In the genomic region with DNA sequence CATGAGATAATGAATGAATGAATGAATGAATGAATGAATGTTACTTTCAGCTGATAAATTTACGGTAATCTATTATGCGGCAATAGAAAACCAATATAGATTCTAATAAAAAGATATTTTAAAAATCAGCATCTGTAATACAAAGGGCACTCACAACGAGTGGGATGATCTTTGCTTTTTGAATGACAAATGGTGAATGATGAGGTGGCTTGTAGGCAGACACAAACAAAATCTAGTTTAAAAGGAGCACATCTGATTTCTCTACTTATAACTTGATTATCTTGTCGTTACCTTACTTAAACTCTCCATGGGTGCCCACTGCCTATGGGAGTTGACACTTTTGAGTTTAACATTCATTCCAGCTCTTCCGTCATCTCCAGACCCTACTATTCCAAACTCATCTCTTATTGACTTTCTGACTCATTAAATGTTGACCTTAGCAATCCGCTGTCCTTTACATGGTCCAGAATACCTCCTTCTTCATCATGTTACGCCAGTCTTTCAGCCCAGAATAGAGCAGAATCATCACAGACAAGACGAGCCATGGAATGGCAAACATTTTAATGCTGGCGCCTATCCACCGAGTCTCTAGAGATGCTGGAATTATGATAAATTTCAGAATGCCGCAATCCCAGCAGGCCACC, we compare ENCODE assay signal across 23 cellular contexts. TPM values are rescaled to one million over a fixed set of nuclear protein-coding genes. Genes with fewer than 3 reads are reported as not detected.
DNase-seq lines count a peak whose midpoint lies in the region; ATAC-seq and TF ChIP-seq lines count a peak whose summit lies in the region.
"Had no signal": no experiment of that assay in that cellular context is flagged by ENCODE, and none has a peak within 500 bp of the region (broad histone marks: within the 10 kb centered on the region; RNA-seq: fewer than 3 reads in every experiment).

No MANE protein-coding gene starts in this region.

- H3K9me2 ChIP-seq in SK-N-SH = no peaks in the 10 kb centered on the region

- no peaks in the 10 kb centered on the region for H3K36me3 ChIP-seq in SK-N-SH (replicated peaks in 1 of 2; ENCODE audit: control insufficient read depth in 1 of 2, insufficient read depth in 2 of 2, low read length in 1 of 2)
- no peaks in the 10 kb centered on the region for H3K36me3 ChIP-seq in brain microvascular endothelial cell (replicated peaks)
- H3K36me3 ChIP-seq: HAP-1, SJSA1 had no signal

- no peak for TF ChIP-seq CTCF in SK-N-SH (IDR thresholded peaks at IDR 0.05)
- TF ChIP-seq CTCF in brain microvascular endothelial cell (IDR thresholded peaks at IDR 0.05; ENCODE audit: low read depth, low read length, missing control alignments) = no peak

- H4K20me1 ChIP-seq in SK-N-SH (ENCODE audit: insufficient read depth) = no peaks in the 10 kb centered on the region

- H3K4me3 ChIP-seq in SK-N-SH (ENCODE audit: low read depth in 2 of 2, low read length in 1 of 2) (no peak overlapping the region), brain microvascular endothelial cell (ENCODE audit: low read depth, low read length) (no peak overlapping the region)
- H3K4me3 ChIP-seq: GM23338, HAP-1, SJSA1 had no signal

- H3K27me3 Mint-ChIP-seq in activated T-cell treated with anti-CD3 and anti-CD28 coated beads, Interleukin-2, amount 50 U/mL, for 24 hours = peaks cover 30% of the 10 kb centered on the region

- H3K79me2 ChIP-seq in SK-N-SH (ENCODE audit: insufficient read depth) = no peaks in the 10 kb centered on the region

- H3K4me1 Mint-ChIP-seq in activated T-cell treated with anti-CD3 and anti-CD28 coated beads, Interleukin-2, amount 50 U/mL, for 24 hours (ENCODE audit: low read depth) = no peaks in the 10 kb centered on the region
- H3K4me1 Mint-ChIP-seq: CD4-positive, CD25-positive, alpha-beta regulatory T cell; GM23338 had no signal

- no peak overlapping the region for H3K4me3 Mint-ChIP-seq in activated T-cell treated with anti-CD3 and anti-CD28 coated beads, Interleukin-2, amount 50 U/mL, for 24 hours
- H3K4me3 Mint-ChIP-seq: CD4-positive, CD25-positive, alpha-beta regulatory T cell; GM23338 had no signal

- no peak for TF ChIP-seq EP300 in SK-N-SH (IDR thresholded peaks at IDR 0.05; ENCODE audit: borderline replicate concordance in 1 of 2, low read depth in 1 of 2, low read length in 1 of 2)

- H3K4me1 ChIP-seq in SK-N-SH (ENCODE audit: control insufficient read depth in 1 of 2, insufficient read depth in 2 of 2, low read depth in 1 of 2, low read length in 1 of 2) = no peaks in the 10 kb centered on the region
- H3K4me1 ChIP-seq: HAP-1, SJSA1 had no signal

- H3K9me3 ChIP-seq in SK-N-SH = no peaks in the 10 kb centered on the region
- H3K9me3 ChIP-seq: HAP-1, SJSA1 had no signal

- ATAC-seq in SK-N-SH treated with all-trans-retinoic acid at 6 μM for 48 hours = peak; percentile 74
- ATAC-seq: GM23338, Right ventricle myocardium inferior had no signal

- TF ChIP-seq RAD21 in SK-N-SH (IDR thresholded peaks at IDR 0.05; ENCODE audit: low read length) = no peak

- H3K36me3 Mint-ChIP-seq in activated T-cell treated with anti-CD3 and anti-CD28 coated beads, Interleukin-2, amount 50 U/mL, for 24 hours (ENCODE audit: low read depth) = no peaks in the 10 kb centered on the region
- H3K36me3 Mint-ChIP-seq: CD4-positive, CD25-positive, alpha-beta regulatory T cell had no signal

- no peak overlapping the region for H3K9ac ChIP-seq in SK-N-SH

- H2AFZ ChIP-seq in SK-N-SH (ENCODE audit: low read depth) = no peak overlapping the region

- H3K27me3 ChIP-seq in SK-N-SH (ENCODE audit: insufficient read depth) = no peaks in the 10 kb centered on the region
- no peaks in the 10 kb centered on the region for H3K27me3 ChIP-seq in brain microvascular endothelial cell (replicated peaks)
- H3K27me3 ChIP-seq: SJSA1 had no signal

- WGBS in SK-N-SH (ENCODE audit: low lambda C conversion rate) = 68% methylated on average over 11 of the region's 11 CpGs

- H3K4me2 ChIP-seq in SK-N-SH = no peak overlapping the region
- H3K4me2 ChIP-seq: GM23338 had no signal

- CTCF ChIA-PET in SK-N-SH (lab: Yijun Ruan, JAX) = interaction anchor here (0.6 kb wide), 1 partner anchor 89 kb away, joined by 3 read pairs; no protein-coding TSS in a partner anchor

- DNase-seq in SK-N-SH (no peak), brain microvascular endothelial cell (peak; percentile 73), hepatic stellate cell (ENCODE audit: low spot score) (peak; percentile 44), AG08396 (ENCODE audit: low spot score) (no peak), HuH-7.5 (ENCODE audit: low spot score) (no peak), NOMO-1 (lab: John Stamatoyannopoulos, UW; ENCODE audit: unreplicated experiment in 2 of 2) (no peak)
- DNase-seq in activated T-cell treated with anti-CD3 and anti-CD28 coated beads, Interleukin-2, amount 50 U/mL, for 24 hours = no peak
- DNase-seq: CD4-positive, CD25-positive, alpha-beta regulatory T cell; DND-41; KG1; NCI-H1092 treated with DMSO at 0.1 percent for 48 hours; NCI-H146; NCI-H2029 treated with DMSO at 0.1 percent for 48 hours; NCI-H226; NCI-H524; NCI-H774; OCI-M1 had no signal

- H3F3A ChIP-seq in SK-N-SH (replicated peaks; ENCODE audit: insufficient read depth) = no peaks in the 10 kb centered on the region

- H3K9me3 Mint-ChIP-seq in activated T-cell treated with anti-CD3 and anti-CD28 coated beads, Interleukin-2, amount 50 U/mL, for 24 hours = peaks cover 6% of the 10 kb centered on the region

- POLR2A ChIA-PET in SK-N-SH (lab: Yijun Ruan, JAX) = no interaction called here

- H3K27ac ChIP-seq in SK-N-SH (ENCODE audit: low read depth in 2 of 2, low read length in 1 of 2) = no peak overlapping the region
- H3K27ac ChIP-seq in brain microvascular endothelial cell = no peak overlapping the region
- H3K27ac ChIP-seq: 22Rv1, SJSA1 had no signal

- no peak overlapping the region for H3K27ac Mint-ChIP-seq in activated T-cell treated with anti-CD3 and anti-CD28 coated beads, Interleukin-2, amount 50 U/mL, for 24 hours
- H3K27ac Mint-ChIP-seq: CD4-positive, CD25-positive, alpha-beta regulatory T cell; GM23338 had no signal

- in situ Hi-C loops in brain microvascular endothelial cell (cut with HindIII; ENCODE audit: low pct_ligation_motif_present, low sequenced_read_pairs) = no loop called here

TF ChIP-seq in SK-N-SH treated with all-trans-retinoic acid at 6 μM for 48 hours, 23 proteins besides CTCF, POLR2A, EP300 and RAD21:
- peak; percentile 70 for TF ChIP-seq ISL1 (CRISPR knock-in tag; IDR thresholded peaks at IDR 0.05)
- TF ChIP-seq RARB (CRISPR knock-in tag; IDR thresholded peaks at IDR 0.05) = no peak

TF ChIP-seq in SK-N-SH, 30 proteins besides CTCF, POLR2A, EP300 and RAD21 (continues in another document):
- TF ChIP-seq REST (IDR thresholded peaks at IDR 0.05; ENCODE audit: low read depth, low read length) (no peak), FOXM1 (IDR thresholded peaks at IDR 0.05; ENCODE audit: low read depth) (no peak), TEAD4 (IDR thresholded peaks at IDR 0.05; ENCODE audit: borderline replicate concordance, insufficient read depth) (no peak), GABPA (IDR thresholded peaks at IDR 0.05; ENCODE audit: low read depth) (no peak), RFX5 (IDR thresholded peaks at IDR 0.05; ENCODE audit: low read length) (no peak), FOSL2 (IDR thresholded peaks at IDR 0.05; ENCODE audit: borderline replicate concordance, low read depth) (no peak), SMC3 (IDR thresholded peaks at IDR 0.05; ENCODE audit: low read depth, low read length) (no peak), TCF12 (IDR thresholded peaks at IDR 0.05) (no peak), RXRA (IDR thresholded peaks at IDR 0.05; ENCODE audit: borderline replicate concordance, low read depth) (no peak)
- TF ChIP-seq, protein P1, sequence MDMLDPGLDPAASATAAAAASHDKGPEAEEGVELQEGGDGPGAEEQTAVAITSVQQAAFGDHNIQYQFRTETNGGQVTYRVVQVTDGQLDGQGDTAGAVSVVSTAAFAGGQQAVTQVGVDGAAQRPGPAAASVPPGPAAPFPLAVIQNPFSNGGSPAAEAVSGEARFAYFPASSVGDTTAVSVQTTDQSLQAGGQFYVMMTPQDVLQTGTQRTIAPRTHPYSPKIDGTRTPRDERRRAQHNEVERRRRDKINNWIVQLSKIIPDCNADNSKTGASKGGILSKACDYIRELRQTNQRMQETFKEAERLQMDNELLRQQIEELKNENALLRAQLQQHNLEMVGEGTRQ (IDR thresholded peaks at IDR 0.05; ENCODE audit: borderline replicate concordance, low read depth, low read length) = no peak
- TF ChIP-seq, protein P2, sequence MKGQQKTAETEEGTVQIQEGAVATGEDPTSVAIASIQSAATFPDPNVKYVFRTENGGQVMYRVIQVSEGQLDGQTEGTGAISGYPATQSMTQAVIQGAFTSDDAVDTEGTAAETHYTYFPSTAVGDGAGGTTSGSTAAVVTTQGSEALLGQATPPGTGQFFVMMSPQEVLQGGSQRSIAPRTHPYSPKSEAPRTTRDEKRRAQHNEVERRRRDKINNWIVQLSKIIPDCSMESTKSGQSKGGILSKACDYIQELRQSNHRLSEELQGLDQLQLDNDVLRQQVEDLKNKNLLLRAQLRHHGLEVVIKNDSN (IDR thresholded peaks at IDR 0.05; ENCODE audit: borderline replicate concordance, low read depth) = no peak

RNA-seq across cellular contexts. Expression of gene NHLRC1, which starts 41.3 kb away (rescaled TPM):
- polyA plus RNA-seq in SK-N-SH (2012; rRNA removed) = 0.15 and 0.29 TPM in 2 replicates
- polyA plus RNA-seq in SK-N-SH (2012; cell fraction: cytosol; rRNA removed) = 0.19 and 0.25 TPM in 2 replicates
- 0.18 and 0.19 TPM in 2 replicates for polyA plus RNA-seq in SK-N-SH (2012; cell fraction: nucleus; rRNA removed)

Comparison
In these comparisons a context has a peak if more than half of its experiments do, and no peak if none do; other contexts are left out.
1. DNase-seq: peak in brain microvascular endothelial cell (single experiment) and hepatic stellate cell (single experiment); none in SK-N-SH (single experiment), AG08396 (single experiment), HuH-7.5 (single experiment), activated T-cell treated with anti-CD3 and anti-CD28 coated beads, Interleukin-2, amount 50 U/mL, for 24 hours (single experiment) and NOMO-1 (0 of 2).